16 cellular contexts compared by ENCODE assay signal in genomic region chr12:16492240-16492639, GRCh38.
A peak's percentile ranks its signal among the peaks of the same experiment; 100 is the strongest.
DNase-seq lines count a peak whose midpoint lies in the region; ATAC-seq lines count a peak whose summit lies in the region.
"Had no signal": no experiment of that assay in that cellular context is flagged by ENCODE, and none has a peak within 500 bp of the region (broad histone marks: within the 10 kb centered on the region; RNA-seq: fewer than 3 reads in every experiment).

No MANE protein-coding gene starts in this region.

- ATAC-seq in HG03045 (IDR thresholded peaks at IDR 0.05; ENCODE audit: unreplicated experiment): no peak
- no peak for ATAC-seq in HG02759 (IDR thresholded peaks at IDR 0.05; ENCODE audit: unreplicated experiment)

- DNase-seq in NCI-H2171 treated with DMSO at 0.1 percent for 48 hours (lab: John Stamatoyannopoulos, UW) (peak; percentile 4), NCI-H2171 (lab: John Stamatoyannopoulos, UW) (no peak), NAMALWA (ENCODE audit: low spot score) (peak; percentile 6), SK-N-DZ (ENCODE audit: low spot score) (peak; percentile 11), iPS-NIHi7 (ENCODE audit: extremely low spot score) (peak; percentile 19), anterior cingulate cortex (lab: John Stamatoyannopoulos, UW) (no peak)
- DNase-seq: Caco-2; CD4-positive, CD25-positive, alpha-beta regulatory T cell; DMS79; NCI-H1105; NCI-H2081 treated with DMSO at 0.1 percent for 48 hours; NCI-H510A; Peyer's patch; SW 1271 had no signal

Comparison
In these comparisons a context has a peak if more than half of its experiments do, and no peak if none do; other contexts are left out.
1. DNase-seq: peak in NCI-H2171 treated with DMSO at 0.1 percent for 48 hours (single experiment), NAMALWA (single experiment), SK-N-DZ (single experiment) and iPS-NIHi7 (single experiment); none in NCI-H2171 (single experiment) and anterior cingulate cortex (0 of 58).